Comparison of ENCODE assay signal across 8 cellular contexts in the genomic region with DNA sequence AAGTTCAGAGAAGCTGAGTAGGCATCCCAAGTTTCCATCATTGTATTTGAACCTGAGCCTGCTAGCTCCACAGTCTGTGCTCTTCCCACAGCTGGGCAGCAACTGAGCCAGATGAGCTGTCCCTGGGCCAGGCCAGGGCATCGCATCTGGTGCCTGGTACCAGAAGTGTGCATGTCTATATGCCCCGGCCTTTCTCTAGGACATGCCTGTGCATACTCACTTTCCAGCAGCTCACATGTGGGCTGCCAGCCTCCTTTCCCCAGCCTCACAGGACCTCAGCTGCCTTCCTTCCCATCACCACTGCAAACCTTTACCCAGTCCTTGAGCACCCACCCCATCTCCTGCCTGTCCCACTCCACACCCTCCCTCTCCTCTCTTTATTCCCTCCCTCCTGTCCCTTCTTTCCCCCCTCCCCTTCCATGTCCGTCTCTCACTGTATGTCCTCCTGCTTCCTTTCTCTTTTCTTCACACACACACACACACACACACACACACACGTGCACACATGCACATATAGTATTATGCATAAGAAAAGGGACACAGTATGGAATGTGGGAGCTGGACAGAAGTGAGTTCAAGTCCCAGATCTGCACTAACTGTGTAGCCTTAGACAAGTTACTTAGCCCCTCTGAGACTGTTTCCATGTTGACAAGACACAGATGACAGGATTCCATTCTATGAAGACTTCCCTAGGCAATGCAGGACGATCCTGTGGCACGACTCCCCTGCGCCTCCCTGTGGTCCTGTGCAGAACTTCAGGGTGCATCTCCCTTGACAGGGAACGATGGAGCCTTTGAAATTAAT. TPM values are rescaled to one million over a fixed set of nuclear protein-coding genes. Genes with fewer than 3 reads are reported as not detected.
A peak's percentile ranks its signal among the peaks of the same experiment; 100 is the strongest.
DNase-seq lines count a peak whose midpoint lies in the region; ATAC-seq, FAIRE-seq and TF ChIP-seq lines count a peak whose summit lies in the region.

No MANE protein-coding gene starts in this region.

- H3K4me3 ChIP-seq in IMR-90 (ENCODE audit: insufficient read depth, low read depth, low read length) (no peak overlapping the region), right atrium auricular region (no peak overlapping the region), small intestine (ENCODE audit: low read depth in 1 of 2, low read length in 2 of 2) (no peak overlapping the region)

- DNase-seq in GDM1 (lab: John Stamatoyannopoulos, UW) (peak; percentile 46), IMR-90 (peak; percentile 18), SKM-1 treated with dmso at 0.1 percent for 144 hours (lab: John Stamatoyannopoulos, UW; ENCODE audit: unreplicated experiment) (peak; percentile 43), right atrium auricular region (ENCODE audit: low spot score) (no peak), small intestine (peak; percentile 54), GOT3 (lab: John Stamatoyannopoulos, UW) (no peak)
- DNase-seq in activated naive CD8-positive, alpha-beta T cell treated with anti-CD3 and anti-CD28 coated beads, Interleukin-2, amount 50 U/mL, for 16 hours (ENCODE audit: low read depth, low spot score): peak; percentile 16

- H3K9ac ChIP-seq in IMR-90 (ENCODE audit: low read depth, low read length): no peak overlapping the region

- no peak overlapping the region for H3K56ac ChIP-seq in IMR-90 (ENCODE audit: extremely low read depth, insufficient read depth, low read length)

- H3K18ac ChIP-seq in IMR-90 (ENCODE audit: low read depth, low read length): no peak overlapping the region

- no peak overlapping the region for H2BK20ac ChIP-seq in IMR-90 (ENCODE audit: low read depth, low read length)

- ATAC-seq in GM21529 (IDR thresholded peaks at IDR 0.05; ENCODE audit: unreplicated experiment): peak; percentile 80
- ATAC-seq in IMR-90 (ENCODE audit: low read depth): peak; percentile 92

- no peak overlapping the region for H4K91ac ChIP-seq in IMR-90 (ENCODE audit: insufficient read depth, low read depth, low read length)

- H2AFZ ChIP-seq in IMR-90 (replicated peaks; ENCODE audit: low read length, poor library complexity): no peak overlapping the region

- 25% methylated on average over 4 of the region's 8 CpGs; no CpG with 5 or more reads in 1 of the 2 experiments for whole genome bisulfite sequencing in IMR-90 (ENCODE audit: extremely low coverage in 2 of 2, insufficient read length in 1 of 2), 2 experiments
- 31 to 35% (median 32%) methylated on average over 8 of the region's 8 CpGs for WGBS in small intestine, 3 donors

- no peak overlapping the region for H2BK15ac ChIP-seq in IMR-90 (ENCODE audit: low read depth, low read length)

- CTCF ChIA-PET in IMR-90 (lab: Yijun Ruan, JAX): interaction anchor here (0.6 kb wide), 1 partner anchor 22 kb away, joined by 6 read pairs; no protein-coding TSS in a partner anchor

- H2AK5ac ChIP-seq in IMR-90 (ENCODE audit: low read depth, low read length): no peak overlapping the region

- H3K36me3 ChIP-seq in IMR-90 (ENCODE audit: control insufficient read depth, insufficient read depth, low read length): no peaks in the 10 kb centered on the region
- no peaks in the 10 kb centered on the region for H3K36me3 ChIP-seq in right atrium auricular region
- H3K36me3 ChIP-seq in small intestine (ENCODE audit: control insufficient read depth in 2 of 2, insufficient read depth in 2 of 2, low read length in 2 of 2): no peaks in the 10 kb centered on the region

- no peak overlapping the region for H2AK9ac ChIP-seq in IMR-90 (replicated peaks; ENCODE audit: low read depth, low read length, poor library complexity)

- FAIRE-seq in small intestine (lab: Jason Lieb, UNC): no peak

- H4K20me1 ChIP-seq in IMR-90 (ENCODE audit: insufficient read depth, low read length): no peaks in the 10 kb centered on the region

- no peak overlapping the region for H3K14ac ChIP-seq in IMR-90 (replicated peaks; ENCODE audit: low read depth, low read length)

- TF ChIP-seq POLR2A in IMR-90 (IDR thresholded peaks at IDR 0.05; ENCODE audit: low read depth, low read length): no peak

- dilution Hi-C loops in IMR-90 (cut with HindIII; ENCODE audit: low sequenced_read_pairs, unreplicated experiment): no loop called here

- TF ChIP-seq RAD21 in IMR-90 (IDR thresholded peaks at IDR 0.05; ENCODE audit: low read length): peak; percentile 55

- no peaks in the 10 kb centered on the region for H3K9me1 ChIP-seq in IMR-90 (ENCODE audit: insufficient read depth, low read length)

- TF ChIP-seq CTCF in IMR-90 (conservative IDR thresholded peaks at IDR 0.05; ENCODE audit: low read depth, low read length): peak; percentile 55
- TF ChIP-seq CTCF in right atrium auricular region (IDR thresholded peaks at IDR 0.05): peak; percentile 49 to 77

- BruUV-seq in IMR-90 (replicated peaks; lab: Mats Ljungman, UMichigan): no TSS peak

- no peak overlapping the region for H3K23ac ChIP-seq in IMR-90 (ENCODE audit: low read depth, low read length)

- POLR2A ChIA-PET in IMR-90 (lab: Charles Lee; ENCODE audit: unreplicated experiment): no interaction called here

- intact Hi-C loops in IMR-90 (cut with micrococcal nuclease): loop anchor here (5.0 kb wide), 1 partner anchor 58 kb away; no protein-coding TSS in a partner anchor

- no peak overlapping the region for H2BK120ac ChIP-seq in IMR-90 (ENCODE audit: low read depth, low read length)

- no peak overlapping the region for H4K5ac ChIP-seq in IMR-90 (ENCODE audit: low read depth, low read length)

- H3K27ac ChIP-seq in IMR-90 (ENCODE audit: insufficient read depth, low read length): no peak overlapping the region
- H3K27ac ChIP-seq in right atrium auricular region: no peak overlapping the region
- no peak overlapping the region for H3K27ac ChIP-seq in small intestine (ENCODE audit: low read depth in 1 of 2, low read length in 1 of 2)

- H3K4ac ChIP-seq in IMR-90 (ENCODE audit: low read depth, low read length): no peak overlapping the region

- no peak overlapping the region for H3K4me2 ChIP-seq in IMR-90 (ENCODE audit: low read depth, low read length)

- H3K79me1 ChIP-seq in IMR-90 (ENCODE audit: low read depth in 1 of 2, low read length in 2 of 2): no peaks in the 10 kb centered on the region

- H4K8ac ChIP-seq in IMR-90 (ENCODE audit: low read depth in 2 of 2, low read length in 2 of 2): no peak overlapping the region

- H3K9me3 ChIP-seq in IMR-90 (ENCODE audit: control insufficient read depth, insufficient read depth, low read length) (no peaks in the 10 kb centered on the region), right atrium auricular region (no peaks in the 10 kb centered on the region), small intestine (ENCODE audit: control insufficient read depth, low read depth) (no peaks in the 10 kb centered on the region)

- H3K27me3 ChIP-seq in IMR-90 (ENCODE audit: control insufficient read depth, insufficient read depth, low read length) (peaks cover 5% of the 10 kb centered on the region), right atrium auricular region (no peaks in the 10 kb centered on the region), small intestine (ENCODE audit: control insufficient read depth in 2 of 2, insufficient read depth in 2 of 2, low read length in 2 of 2) (no peaks in the 10 kb centered on the region)

- in situ Hi-C loops in IMR-90 (cut with MboI; ENCODE audit: low sequenced_read_pairs): no loop called here

- H2BK5ac ChIP-seq in IMR-90 (ENCODE audit: low read depth, low read length, poor library complexity, severe bottlenecking): no peak overlapping the region

- H3K4me1 ChIP-seq in IMR-90 (ENCODE audit: control insufficient read depth, insufficient read depth, low read length): no peaks in the 10 kb centered on the region
- no peaks in the 10 kb centered on the region for H3K4me1 ChIP-seq in right atrium auricular region
- H3K4me1 ChIP-seq in small intestine (ENCODE audit: control insufficient read depth in 2 of 2, insufficient read depth in 1 of 2, low read depth in 1 of 2, low read length in 1 of 2): no peaks in the 10 kb centered on the region

TF ChIP-seq in IMR-90, 13 proteins besides CTCF, POLR2A, EP300 and RAD21 (continues in another document):
- TF ChIP-seq SMC3 (IDR thresholded peaks at IDR 0.05; ENCODE audit: low read depth, low read length) (peak; percentile 51), CHD1 (IDR thresholded peaks at IDR 0.05; ENCODE audit: low read depth, low read length) (no peak), RCOR1 (IDR thresholded peaks at IDR 0.05; ENCODE audit: insufficient replicate concordance, low read length) (no peak), CEBPB (IDR thresholded peaks at IDR 0.05; ENCODE audit: low read depth, low read length) (no peak), MAZ (IDR thresholded peaks at IDR 0.05; ENCODE audit: borderline replicate concordance, low read depth, low read length) (no peak)

RNA-seq across cellular contexts. Expression of gene CDHR1, which starts 10.9 kb away (rescaled TPM):
- total RNA-seq in IMR-90 (2012; rRNA removed): not detected in 2 replicates
- not detected in 2 replicates for polyA plus RNA-seq in IMR-90 (2012; rRNA removed)
- polyA plus RNA-seq in IMR-90 (2012; cell fraction: cytosol; rRNA removed): not detected in 2 replicates
- 0.02 TPM in 1 of 2 replicates, not detected in the other for polyA plus RNA-seq in IMR-90 (2012; cell fraction: nucleus; rRNA removed; ENCODE audit: low replicate concordance)
- 1 to 10 TPM in 1 of 2 donors, under 1 TPM in 1; 0.55 to 1.6 TPM for total RNA-seq in right atrium auricular region
- under 1 TPM in 1 of 3 donors, not detected in 2; 0.06 TPM for polyA plus RNA-seq in small intestine

RNA-seq across cellular contexts. Expression of gene LRIT2, which starts 20.1 kb away (rescaled TPM):
- total RNA-seq in IMR-90 (2012; rRNA removed): not detected in 2 replicates
- polyA plus RNA-seq in IMR-90 (2012; rRNA removed): not detected in 2 replicates
- not detected in 2 replicates for polyA plus RNA-seq in IMR-90 (2012; cell fraction: cytosol; rRNA removed)
- polyA plus RNA-seq in IMR-90 (2012; cell fraction: nucleus; rRNA removed; ENCODE audit: low replicate concordance): not detected in 2 replicates
- not detected for total RNA-seq in right atrium auricular region
- polyA plus RNA-seq in small intestine: not detected

RNA-seq across cellular contexts. Expression of gene GPR15LG, which starts 31.6 kb away (rescaled TPM):
- not detected in 2 replicates for total RNA-seq in IMR-90 (2012; rRNA removed)
- polyA plus RNA-seq in IMR-90 (2012; rRNA removed): not detected in 2 replicates
- not detected in 2 replicates for polyA plus RNA-seq in IMR-90 (2012; cell fraction: cytosol; rRNA removed)
- not detected in 2 replicates for polyA plus RNA-seq in IMR-90 (2012; cell fraction: nucleus; rRNA removed; ENCODE audit: low replicate concordance)
- total RNA-seq in right atrium auricular region: not detected
- not detected for polyA plus RNA-seq in small intestine

RNA-seq across cellular contexts. Expression of gene LRIT1, which starts 36.1 kb away (rescaled TPM):
- total RNA-seq in IMR-90 (2012; rRNA removed) (not detected in 2 replicates), right atrium auricular region (not detected)
- polyA plus RNA-seq in IMR-90 (2012; rRNA removed) (not detected in 2 replicates), small intestine (not detected)
- not detected in 2 replicates for polyA plus RNA-seq in IMR-90 (2012; cell fraction: cytosol; rRNA removed)
- not detected in 2 replicates for polyA plus RNA-seq in IMR-90 (2012; cell fraction: nucleus; rRNA removed; ENCODE audit: low replicate concordance)

RNA-seq across cellular contexts. Expression of gene RGR, which starts 39.6 kb away (rescaled TPM):
- total RNA-seq in IMR-90 (2012; rRNA removed): not detected in 2 replicates
- not detected in 2 replicates for polyA plus RNA-seq in IMR-90 (2012; rRNA removed)
- not detected in 2 replicates for polyA plus RNA-seq in IMR-90 (2012; cell fraction: cytosol; rRNA removed)
- polyA plus RNA-seq in IMR-90 (2012; cell fraction: nucleus; rRNA removed; ENCODE audit: low replicate concordance): not detected in 2 replicates
- total RNA-seq in right atrium auricular region: not detected
- under 1 TPM in 1 of 3 donors, not detected in 2; 0.04 TPM for polyA plus RNA-seq in small intestine

Comparison
In these comparisons a context has a peak if more than half of its experiments do, and no peak if none do; other contexts are left out.
1. DNase-seq: peak in GDM1 (single experiment), IMR-90 (single experiment), SKM-1 treated with dmso at 0.1 percent for 144 hours (single experiment), activated naive CD8-positive, alpha-beta T cell treated with anti-CD3 and anti-CD28 coated beads, Interleukin-2, amount 50 U/mL, for 16 hours (single experiment) and small intestine (single experiment); none in right atrium auricular region (single experiment) and GOT3 (single experiment).